In the genomic region with DNA sequence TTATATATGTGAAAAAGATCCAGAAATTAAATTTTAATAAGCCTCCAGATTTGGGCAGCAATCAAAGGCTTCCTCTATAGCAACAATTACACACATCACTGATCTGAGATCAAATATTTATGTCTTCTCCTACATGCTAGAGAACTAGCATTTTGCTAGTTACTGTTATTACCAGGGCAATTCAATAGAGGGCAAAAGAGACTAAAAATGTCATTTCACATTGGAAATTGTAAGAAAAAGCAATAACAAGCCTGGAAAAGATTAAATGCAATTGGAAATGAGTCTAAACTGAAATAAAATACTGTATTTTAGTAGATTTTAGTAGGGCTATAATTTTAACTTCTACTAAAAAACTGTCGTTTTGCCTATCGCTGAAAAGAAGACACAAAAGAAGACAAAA, we compare ENCODE assay signal across 9 cellular contexts. TPM values are rescaled to one million over a fixed set of nuclear protein-coding genes. Genes with fewer than 3 reads are reported as not detected.
A peak's percentile ranks its signal among the peaks of the same experiment; 100 is the strongest.
DNase-seq lines count a peak whose midpoint lies in the region; ATAC-seq and TF ChIP-seq lines count a peak whose summit lies in the region.
"Had no signal": no experiment of that assay in that cellular context is flagged by ENCODE, and none has a peak within 500 bp of the region (broad histone marks: within the 10 kb centered on the region; RNA-seq: fewer than 3 reads in every experiment).

No MANE protein-coding gene starts in this region.

- H3K36me3 Mint-ChIP-seq in Caco-2 (ENCODE audit: insufficient read depth, unreplicated experiment) (no peaks in the 10 kb centered on the region), nephron (ENCODE audit: low read depth) (peaks cover 13% of the 10 kb centered on the region)

- TF ChIP-seq CTCF in Caco-2 (IDR thresholded peaks at IDR 0.05; ENCODE audit: insufficient read depth in 1 of 2, low read depth in 1 of 2, low read length in 1 of 2, severe bottlenecking in 1 of 2, unreplicated experiment in 1 of 2) (peak; percentile 41 to 53), Loucy (conservative IDR thresholded peaks at IDR 0.05; ENCODE audit: low read length) (peak; percentile 67), cardiac fibroblast (IDR thresholded peaks at IDR 0.05; ENCODE audit: low read depth, low read length) (peak; percentile 42), nephron (IDR thresholded peaks at IDR 0.05; ENCODE audit: unreplicated experiment in 3 of 3) (peak; percentile 37 to 51 (median 45))

- no peak for DNase-seq in Caco-2
- DNase-seq in cardiac fibroblast (ENCODE audit: low read depth in 2 of 2) = peak; percentile 40 to 46
- no peak for DNase-seq in HEK293T (ENCODE audit: extremely low spot score)
- no peak for DNase-seq in activated effector memory CD4-positive, alpha-beta T cell treated with Interleukin-2 at 50 U/mL for 16 hours
- DNase-seq in RPMI8226 = no peak
- DNase-seq: T-helper 9 cell had no signal

- H3K4me2 ChIP-seq in Loucy (ENCODE audit: low read depth, low read length, poor library complexity, severe bottlenecking) = no peak overlapping the region

- no peaks in the 10 kb centered on the region for H3K27me3 ChIP-seq in Caco-2 (replicated peaks; ENCODE audit: control insufficient read depth, insufficient read depth, low read length)
- no peaks in the 10 kb centered on the region for H3K27me3 ChIP-seq in Loucy (ENCODE audit: insufficient read depth, low read length, poor library complexity, severe bottlenecking)

- H3K4me3 Mint-ChIP-seq in Caco-2 (ENCODE audit: unreplicated experiment) = no peak overlapping the region
- H3K4me3 Mint-ChIP-seq in nephron = no peak overlapping the region

- H3K9me3 ChIP-seq in Caco-2 = peaks cover 6% of the 10 kb centered on the region; the same call in 1 of the 2 replicates
- H3K9me3 ChIP-seq in Loucy (ENCODE audit: insufficient read depth, low read depth, low read length) = peaks cover 7% of the 10 kb centered on the region

- no peaks in the 10 kb centered on the region for H3K79me2 ChIP-seq in Loucy (ENCODE audit: insufficient read depth, low read length)

- H3K36me3 ChIP-seq in Caco-2 (ENCODE audit: control insufficient read depth, insufficient read depth, low read length) = no peaks in the 10 kb centered on the region
- H3K36me3 ChIP-seq in Loucy (ENCODE audit: insufficient read depth, low read length) = no peaks in the 10 kb centered on the region

- H2AFZ ChIP-seq in Loucy (ENCODE audit: low read length) = no peak overlapping the region

- no peaks in the 10 kb centered on the region for H3F3A ChIP-seq in Loucy (ENCODE audit: low read depth)

- no peak overlapping the region for H3K9ac ChIP-seq in Loucy (ENCODE audit: low read depth, low read length, poor library complexity, severe bottlenecking)

- H4K20me1 ChIP-seq in Loucy (ENCODE audit: insufficient read depth, low read length, poor library complexity, severe bottlenecking) = no peaks in the 10 kb centered on the region

- BruUV-seq in Caco-2 (replicated peaks; lab: Mats Ljungman, UMichigan) = no TSS peak

- H3K4me3 ChIP-seq in Caco-2 (ENCODE audit: low read depth, low read length) (no peak overlapping the region), Loucy (ENCODE audit: low read length, poor library complexity, severe bottlenecking) (no peak overlapping the region), cardiac fibroblast (replicated peaks in 1 of 2; ENCODE audit: low read depth in 2 of 2, low read length in 2 of 2) (no peak overlapping the region)

- no peaks in the 10 kb centered on the region for H3K9me2 ChIP-seq in Loucy (replicated peaks; ENCODE audit: low read depth, low read length)

- H3K4me1 ChIP-seq in Caco-2 (peaks cover 21% of the 10 kb centered on the region), Loucy (ENCODE audit: insufficient read depth, low read length, poor library complexity, severe bottlenecking) (no peaks in the 10 kb centered on the region)

- H3K9me3 Mint-ChIP-seq in Caco-2 (ENCODE audit: unreplicated experiment) (peaks cover 9% of the 10 kb centered on the region), nephron (peaks cover 8% of the 10 kb centered on the region)

- POLR2A ChIA-PET in Caco-2 (lab: Charles Lee) = interaction anchor here (0.6 kb wide), 1 partner anchor 16 kb away, joined by 3 read pairs; no protein-coding TSS in a partner anchor
- POLR2A ChIA-PET in HEK293T (lab: Yijun Ruan, JAX) = no interaction called here

- no peak for ATAC-seq in HG02623 (IDR thresholded peaks at IDR 0.05; ENCODE audit: unreplicated experiment)

- no peak overlapping the region for H3K27ac Mint-ChIP-seq in Caco-2 (ENCODE audit: unreplicated experiment)
- no peak overlapping the region for H3K27ac Mint-ChIP-seq in nephron

- H3K27me3 Mint-ChIP-seq in Caco-2 (ENCODE audit: insufficient read depth, unreplicated experiment) = no peaks in the 10 kb centered on the region
- no peaks in the 10 kb centered on the region for H3K27me3 Mint-ChIP-seq in nephron (ENCODE audit: low read depth)

- CTCF ChIA-PET in Caco-2 (lab: Charles Lee) (interaction anchor here (1.1 to 1.7 kb wide), 3 partner anchors 8 to 205 kb away, joined by 3 to 11 read pairs (median 4); no protein-coding TSS in a partner anchor), HEK293T (lab: Yijun Ruan, JAX) (no interaction called here)

- intact Hi-C loops in Caco-2 (cut with micrococcal nuclease; ENCODE audit: unreplicated experiment) = loop anchor here (1.0 to 5.0 kb wide), 2 partner anchors 34 to 205 kb away; a partner anchor contains a TSS

- H3K4me1 Mint-ChIP-seq in Caco-2 (ENCODE audit: low read depth, unreplicated experiment) (peaks cover 16% of the 10 kb centered on the region), nephron (no peaks in the 10 kb centered on the region)

TF ChIP-seq in HEK293T, 16 proteins besides CTCF, POLR2A, EP300 and RAD21:
- TF ChIP-seq ZNF384 (IDR thresholded peaks at IDR 0.05) (no peak), FOXM1 (IDR thresholded peaks at IDR 0.05; ENCODE audit: borderline replicate concordance) (no peak), ARNT (IDR thresholded peaks at IDR 0.05) (no peak), HDGF (IDR thresholded peaks at IDR 0.05; ENCODE audit: borderline replicate concordance) (no peak), ELF4 (IDR thresholded peaks at IDR 0.05) (no peak)
TF ChIP-seq in HEK293T: peak in this region for 0.

RNA-seq across cellular contexts. Expression of a gene that starts 32.6 kb away (rescaled TPM):
- 116 and 126 TPM in 2 replicates for total RNA-seq in Caco-2 (2022)

Comparison
In these comparisons a context has a peak if more than half of its experiments do, and no peak if none do; other contexts are left out.
1. DNase-seq: peak in cardiac fibroblast (2 of 2); none in Caco-2 (0 of 2), HEK293T (single experiment), activated effector memory CD4-positive, alpha-beta T cell treated with Interleukin-2 at 50 U/mL for 16 hours (single experiment) and RPMI8226 (single experiment).
2. Peak in every context shown above with its lines, with median percentiles within 50 percentile points of each other: CTCF ChIP-seq.